In the genomic region with DNA sequence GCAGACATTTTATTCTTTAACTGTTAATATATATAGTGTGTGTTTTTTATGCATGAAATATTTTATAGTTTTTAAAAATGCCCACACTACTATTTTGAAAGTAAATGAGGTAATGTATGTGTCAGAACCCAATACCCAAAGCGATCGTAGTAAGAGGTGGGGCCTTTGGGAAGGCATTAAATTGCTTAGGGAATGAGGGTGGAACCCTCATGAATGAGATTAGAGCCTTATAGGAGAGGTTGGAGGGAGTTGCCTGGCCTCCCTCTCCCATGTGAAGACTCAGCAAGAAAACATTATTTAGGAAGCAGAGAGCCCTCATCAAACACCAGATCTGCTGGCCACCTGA, we compare ENCODE assay signal across 1 cellular context.
TF ChIP-seq lines count a peak whose summit lies in the region.

No MANE protein-coding gene starts in this region.

TF ChIP-seq in A549, 52 proteins besides CTCF, POLR2A, EP300 and RAD21 (continued from another document):
- TF ChIP-seq, protein P1, sequence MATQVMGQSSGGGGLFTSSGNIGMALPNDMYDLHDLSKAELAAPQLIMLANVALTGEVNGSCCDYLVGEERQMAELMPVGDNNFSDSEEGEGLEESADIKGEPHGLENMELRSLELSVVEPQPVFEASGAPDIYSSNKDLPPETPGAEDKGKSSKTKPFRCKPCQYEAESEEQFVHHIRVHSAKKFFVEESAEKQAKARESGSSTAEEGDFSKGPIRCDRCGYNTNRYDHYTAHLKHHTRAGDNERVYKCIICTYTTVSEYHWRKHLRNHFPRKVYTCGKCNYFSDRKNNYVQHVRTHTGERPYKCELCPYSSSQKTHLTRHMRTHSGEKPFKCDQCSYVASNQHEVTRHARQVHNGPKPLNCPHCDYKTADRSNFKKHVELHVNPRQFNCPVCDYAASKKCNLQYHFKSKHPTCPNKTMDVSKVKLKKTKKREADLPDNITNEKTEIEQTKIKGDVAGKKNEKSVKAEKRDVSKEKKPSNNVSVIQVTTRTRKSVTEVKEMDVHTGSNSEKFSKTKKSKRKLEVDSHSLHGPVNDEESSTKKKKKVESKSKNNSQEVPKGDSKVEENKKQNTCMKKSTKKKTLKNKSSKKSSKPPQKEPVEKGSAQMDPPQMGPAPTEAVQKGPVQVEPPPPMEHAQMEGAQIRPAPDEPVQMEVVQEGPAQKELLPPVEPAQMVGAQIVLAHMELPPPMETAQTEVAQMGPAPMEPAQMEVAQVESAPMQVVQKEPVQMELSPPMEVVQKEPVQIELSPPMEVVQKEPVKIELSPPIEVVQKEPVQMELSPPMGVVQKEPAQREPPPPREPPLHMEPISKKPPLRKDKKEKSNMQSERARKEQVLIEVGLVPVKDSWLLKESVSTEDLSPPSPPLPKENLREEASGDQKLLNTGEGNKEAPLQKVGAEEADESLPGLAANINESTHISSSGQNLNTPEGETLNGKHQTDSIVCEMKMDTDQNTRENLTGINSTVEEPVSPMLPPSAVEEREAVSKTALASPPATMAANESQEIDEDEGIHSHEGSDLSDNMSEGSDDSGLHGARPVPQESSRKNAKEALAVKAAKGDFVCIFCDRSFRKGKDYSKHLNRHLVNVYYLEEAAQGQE (IDR thresholded peaks at IDR 0.05): no peak
- TF ChIP-seq TFCP2L1 (CRISPR knock-in tag; IDR thresholded peaks at IDR 0.05): no peak
